33 cellular contexts compared by ENCODE assay signal in genomic region chr3:84998545-84998944, GRCh38. TPM values are rescaled to one million over a fixed set of nuclear protein-coding genes. Genes with fewer than 3 reads are reported as not detected.
"Had no signal": no experiment of that assay in that cellular context is flagged by ENCODE, and none has a peak within 500 bp of the region (broad histone marks: within the 10 kb centered on the region; RNA-seq: fewer than 3 reads in every experiment).

No MANE protein-coding gene starts in this region.

- ATAC-seq: activated CD4-positive, CD25-positive, alpha-beta regulatory T cell treated with anti-CD3 and anti-CD28 coated beads, Interleukin-2, amount 50 U/mL, for 24 hours; activated CD8-positive, alpha-beta T cell treated with anti-CD3 and anti-CD28 coated beads for 36 hours; activated naive CD8-positive, alpha-beta T cell treated with anti-CD3 and anti-CD28 coated beads, Interleukin-2, amount 50 U/mL, for 24 hours; activated T-cell treated with anti-CD3 and anti-CD28 coated beads, Interleukin-2, amount 50 U/mL, for 4 hours; activated T-helper 17 cell treated with anti-CD3 and anti-CD28 coated beads, Interleukin-2, amount 50 U/mL, for 72 hours; body of pancreas; effector memory CD8-positive, alpha-beta T cell; foreskin keratinocyte; gastrocnemius medialis; heart left ventricle; T-helper 17 cell had no signal

- FAIRE-seq: colon had no signal

- H3K27me3 Mint-ChIP-seq: activated B cell treated with CpG ODN at 0.5 μM for 24 hours; activated CD8-positive, alpha-beta T cell treated with anti-CD3 and anti-CD28 coated beads for 36 hours; activated naive CD4-positive, alpha-beta T cell treated with anti-CD3 and anti-CD28 coated beads, Interleukin-2, amount 50 U/mL, for 24 hours; activated naive CD8-positive, alpha-beta T cell treated with anti-CD3 and anti-CD28 coated beads for 36 hours; activated naive CD8-positive, alpha-beta T cell treated with anti-CD3 and anti-CD28 coated beads, Interleukin-2, amount 50 U/mL, for 24 hours; activated T-helper 17 cell treated with anti-CD3 and anti-CD28 coated beads, Interleukin-2, amount 50 U/mL, for 72 hours; effector memory CD8-positive, alpha-beta T cell; T-helper 17 cell had no signal

- H3K4me3 ChIP-seq: adrenal gland, body of pancreas, esophagus muscularis mucosa, gastrocnemius medialis, heart left ventricle had no signal

- H3K4me1 ChIP-seq: adrenal gland, body of pancreas, esophagus muscularis mucosa, foreskin keratinocyte, heart left ventricle had no signal

- H3K4me3 Mint-ChIP-seq: activated B cell treated with CpG ODN at 0.5 μM for 24 hours; activated CD8-positive, alpha-beta T cell treated with anti-CD3 and anti-CD28 coated beads for 36 hours; activated naive CD4-positive, alpha-beta T cell treated with anti-CD3 and anti-CD28 coated beads for 36 hours; activated naive CD4-positive, alpha-beta T cell treated with anti-CD3 and anti-CD28 coated beads, Interleukin-2, amount 50 U/mL, for 24 hours; activated naive CD8-positive, alpha-beta T cell treated with anti-CD3 and anti-CD28 coated beads for 36 hours; activated naive CD8-positive, alpha-beta T cell treated with anti-CD3 and anti-CD28 coated beads, Interleukin-2, amount 50 U/mL, for 24 hours; activated T-cell treated with anti-CD3 and anti-CD28 coated beads, Interleukin-2, amount 50 U/mL, for 4 hours; activated T-helper 17 cell treated with anti-CD3 and anti-CD28 coated beads, Interleukin-2, amount 50 U/mL, for 72 hours; effector memory CD8-positive, alpha-beta T cell; T-helper 17 cell; T-helper 2 cell treated with Interferon-gamma antibody and Interleukin-4, amounts not matched to agents 5 μg/mL and 100 μg/mL, for 36 hours had no signal

- DNase-seq: activated B cell treated with CpG ODN at 0.5 μM for 24 hours; activated CD4-positive, alpha-beta T cell treated with anti-CD3 and anti-CD28 coated beads for 48 hours; activated CD4-positive, alpha-beta T cell treated with anti-CD3 and anti-CD28 coated beads, Interleukin-2, amount 50 U/mL, for 1 hour; activated CD4-positive, alpha-beta T cell treated with anti-CD3 and anti-CD28 coated beads, Interleukin-2, amount 50 U/mL, for 48 hours; activated CD8-positive, alpha-beta memory T cell treated with anti-CD3 and anti-CD28 coated beads for 24 hours; activated CD8-positive, alpha-beta T cell treated with anti-CD3 and anti-CD28 coated beads for 36 hours; activated effector memory CD4-positive, alpha-beta T cell treated with Interleukin-2 at 50 U/mL for 16 hours; activated naive CD4-positive, alpha-beta T cell treated with anti-CD3 and anti-CD28 coated beads for 36 hours; activated naive CD8-positive, alpha-beta T cell treated with anti-CD3 and anti-CD28 coated beads for 36 hours; activated naive CD8-positive, alpha-beta T cell treated with anti-CD3 and anti-CD28 coated beads, Interleukin-2, amount 50 U/mL, for 24 hours; activated T-cell treated with anti-CD3 and anti-CD28 coated beads, Interleukin-2, amount 50 U/mL, for 4 hours; adrenal gland; amygdala; aorta; body of pancreas; cortex of kidney; dermis blood vessel endothelial cell; effector CD4-positive, alpha-beta T cell; effector memory CD8-positive, alpha-beta T cell; erythroblast; foreskin keratinocyte; gastrocnemius medialis; glutamatergic neuron; heart left ventricle; T-helper 17 cell; T1000; WERI-Rb-1 had no signal

- H3K9me3 ChIP-seq: adrenal gland, body of pancreas, esophagus muscularis mucosa, gastrocnemius medialis, heart left ventricle had no signal

- H3K9me3 Mint-ChIP-seq: activated B cell treated with CpG ODN at 0.5 μM for 24 hours; activated CD8-positive, alpha-beta T cell treated with anti-CD3 and anti-CD28 coated beads for 36 hours; activated naive CD4-positive, alpha-beta T cell treated with anti-CD3 and anti-CD28 coated beads, Interleukin-2, amount 50 U/mL, for 24 hours; activated naive CD8-positive, alpha-beta T cell treated with anti-CD3 and anti-CD28 coated beads for 36 hours; activated T-cell treated with anti-CD3 and anti-CD28 coated beads, Interleukin-2, amount 50 U/mL, for 4 hours; activated T-helper 17 cell treated with anti-CD3 and anti-CD28 coated beads, Interleukin-2, amount 50 U/mL, for 72 hours had no signal

- H3K27me3 ChIP-seq: adrenal gland, body of pancreas, esophagus muscularis mucosa, foreskin keratinocyte, gastrocnemius medialis, heart left ventricle had no signal

- H3K27ac ChIP-seq: adrenal gland, body of pancreas, esophagus muscularis mucosa, foreskin keratinocyte, gastrocnemius medialis, heart left ventricle, WERI-Rb-1 had no signal

- H3K27ac Mint-ChIP-seq: activated B cell treated with CpG ODN at 0.5 μM for 24 hours; activated CD8-positive, alpha-beta T cell treated with anti-CD3 and anti-CD28 coated beads for 36 hours; activated naive CD4-positive, alpha-beta T cell treated with anti-CD3 and anti-CD28 coated beads for 36 hours; activated naive CD4-positive, alpha-beta T cell treated with anti-CD3 and anti-CD28 coated beads, Interleukin-2, amount 50 U/mL, for 24 hours; activated naive CD8-positive, alpha-beta T cell treated with anti-CD3 and anti-CD28 coated beads for 36 hours; activated naive CD8-positive, alpha-beta T cell treated with anti-CD3 and anti-CD28 coated beads, Interleukin-2, amount 50 U/mL, for 24 hours; activated T-helper 17 cell treated with anti-CD3 and anti-CD28 coated beads, Interleukin-2, amount 50 U/mL, for 72 hours; effector memory CD8-positive, alpha-beta T cell; T-helper 17 cell; T-helper 2 cell treated with Interferon-gamma antibody and Interleukin-4, amounts not matched to agents 5 μg/mL and 100 μg/mL, for 36 hours had no signal

- H3K36me3 ChIP-seq: adrenal gland, esophagus muscularis mucosa, gastrocnemius medialis, heart left ventricle, WERI-Rb-1 had no signal

- H3K4me1 Mint-ChIP-seq: activated B cell treated with CpG ODN at 0.5 μM for 24 hours; activated naive CD4-positive, alpha-beta T cell treated with anti-CD3 and anti-CD28 coated beads, Interleukin-2, amount 50 U/mL, for 24 hours; activated naive CD8-positive, alpha-beta T cell treated with anti-CD3 and anti-CD28 coated beads for 36 hours; activated naive CD8-positive, alpha-beta T cell treated with anti-CD3 and anti-CD28 coated beads, Interleukin-2, amount 50 U/mL, for 24 hours; activated T-helper 17 cell treated with anti-CD3 and anti-CD28 coated beads, Interleukin-2, amount 50 U/mL, for 72 hours; T-helper 17 cell had no signal

- H3K36me3 Mint-ChIP-seq: activated naive CD4-positive, alpha-beta T cell treated with anti-CD3 and anti-CD28 coated beads, Interleukin-2, amount 50 U/mL, for 24 hours; activated naive CD8-positive, alpha-beta T cell treated with anti-CD3 and anti-CD28 coated beads for 36 hours had no signal

RNA-seq across cellular contexts. Expression of gene CADM2, which starts 39.8 kb away (rescaled TPM):
- total RNA-seq: activated B cell treated with CpG ODN at 0.5 μM for 24 hours; activated naive CD4-positive, alpha-beta T cell treated with anti-CD3 and anti-CD28 coated beads for 36 hours; activated T-cell treated with anti-CD3 and anti-CD28 coated beads, Interleukin-2, amount 50 U/mL, for 4 hours; activated T-helper 17 cell treated with anti-CD3 and anti-CD28 coated beads, Interleukin-2, amount 50 U/mL, for 72 hours; dermis blood vessel endothelial cell; foreskin keratinocyte had no signal
- polyA plus RNA-seq: aorta had no signal
